8 cellular contexts compared by ENCODE assay signal in genomic region chr20:46087161-46087560, GRCh38. TPM values are rescaled to one million over a fixed set of nuclear protein-coding genes. Genes with fewer than 3 reads are reported as not detected.
DNase-seq lines count a peak whose midpoint lies in the region; ATAC-seq and TF ChIP-seq lines count a peak whose summit lies in the region.

No MANE protein-coding gene starts in this region.

- peak in 3 of 4 experiments; percentile 27 to 47 (median 30) for TF ChIP-seq CTCF in prostate gland (IDR thresholded peaks at IDR 0.05)

- no peak overlapping the region for H3K4me3 ChIP-seq in prostate gland

- no peaks in the 10 kb centered on the region for H3K36me3 ChIP-seq in prostate gland

- 30% methylated on average over 8 of the region's 8 CpGs for WGBS in prostate gland

- peak; percentile 44 for DNase-seq in DMS53 (lab: John Stamatoyannopoulos, UW)
- DNase-seq in DMS53 treated with DMSO at 0.1 percent for 48 hours (lab: John Stamatoyannopoulos, UW; ENCODE audit: unreplicated experiment): no peak
- peak; percentile 20 for DNase-seq in NCI-H1694 treated with DMSO at 0.1 percent for 48 hours (lab: John Stamatoyannopoulos, UW)
- DNase-seq in dermis blood vessel endothelial cell: peak; percentile 46
- DNase-seq in prostate gland (ENCODE audit: low spot score): no peak
- DNase-seq in cortex of kidney (lab: John Stamatoyannopoulos, UW): no peak
- DNase-seq in DMS153 treated with DMSO at 0.1 percent for 48 hours (lab: John Stamatoyannopoulos, UW; ENCODE audit: unreplicated experiment): no peak

- no peaks in the 10 kb centered on the region for H3K9me3 ChIP-seq in prostate gland

- intact Hi-C loops in prostate gland (cut with DNase I): loop anchor here (10.0 kb wide), 1 partner anchor 62 kb away; the partner anchor contains the start of gene SLC12A5

- no peak for TF ChIP-seq POLR2A in prostate gland (IDR thresholded peaks at IDR 0.05)

- H3K27ac ChIP-seq in prostate gland: peak overlapping the region in 1 of 2 donors; percentile 97

- H3K4me1 ChIP-seq in prostate gland (replicated peaks): peaks cover 8% of the 10 kb centered on the region

- H3K27me3 ChIP-seq in prostate gland (replicated peaks; ENCODE audit: insufficient read depth): no peaks in the 10 kb centered on the region

- ATAC-seq in GM18870 (IDR thresholded peaks at IDR 0.05; ENCODE audit: unreplicated experiment): no peak

RNA-seq across cellular contexts. Expression of gene NCOA5, which starts 2.6 kb away (rescaled TPM):
- total RNA-seq in dermis blood vessel endothelial cell (16.7 and 18.6 TPM in 2 replicates), prostate gland (10 to 100 TPM; 41.0 to 50.6 TPM)

RNA-seq across cellular contexts. Expression of gene CD40, which starts 31.0 kb away (rescaled TPM):
- total RNA-seq in dermis blood vessel endothelial cell (19.4 and 21.3 TPM in 2 replicates), prostate gland (10 to 100 TPM; 16.9 to 27.1 TPM)

RNA-seq across cellular contexts. Expression of gene SLC12A5, which starts 58.1 kb away (rescaled TPM):
- total RNA-seq in dermis blood vessel endothelial cell: 0.17 and 0.47 TPM in 2 replicates
- 1 to 10 TPM in 1 of 2 donors, not detected in 1; 3.6 TPM for total RNA-seq in prostate gland

Comparison
In these comparisons a context has a peak if more than half of its experiments do, and no peak if none do; other contexts are left out.
1. DNase-seq: peak in DMS53 (single experiment), NCI-H1694 treated with DMSO at 0.1 percent for 48 hours (single experiment) and dermis blood vessel endothelial cell (single experiment); none in DMS53 treated with DMSO at 0.1 percent for 48 hours (single experiment), prostate gland (single experiment), cortex of kidney (single experiment) and DMS153 treated with DMSO at 0.1 percent for 48 hours (single experiment).